Comparison of ENCODE assay signal across 22 cellular contexts in genomic region chr2:177579486-177580036, GRCh38.
DNase-seq lines count a peak whose midpoint lies in the region; FAIRE-seq and TF ChIP-seq lines count a peak whose summit lies in the region.
"Had no signal": no experiment of that assay in that cellular context is flagged by ENCODE, and none has a peak within 500 bp of the region (broad histone marks: within the 10 kb centered on the region; RNA-seq: fewer than 3 reads in every experiment).

No MANE protein-coding gene starts in this region.

- H3K4me1 ChIP-seq in small intestine (ENCODE audit: control insufficient read depth in 2 of 2, insufficient read depth in 1 of 2, low read depth in 1 of 2, low read length in 1 of 2): no peaks in the 10 kb centered on the region
- H3K4me1 ChIP-seq: BE2C, Peyer's patch, SJSA1 had no signal

- no peak overlapping the region for H3K27ac ChIP-seq in small intestine (ENCODE audit: low read depth in 1 of 2, low read length in 1 of 2)
- H3K27ac ChIP-seq: SJSA1 had no signal

- in situ Hi-C loops in GM13977 (cut with MboI; ENCODE audit: low pct_unique_long_range_greater_than_20kb, low sequenced_read_pairs, unreplicated experiment): no loop called here

- no peak for TF ChIP-seq CTCF in bronchial epithelial cell (IDR thresholded peaks at IDR 0.05; ENCODE audit: insufficient read depth, low read length, severe bottlenecking)
- no peak for TF ChIP-seq CTCF in GM13977 (IDR thresholded peaks at IDR 0.05; ENCODE audit: extremely low read depth, insufficient read depth, missing control alignments)

- FAIRE-seq in bronchial epithelial cell (lab: Jason Lieb, UNC) (no peak), small intestine (lab: Jason Lieb, UNC) (no peak)
- FAIRE-seq: A204.1, GM12878, H1 had no signal

- H3K9me3 Mint-ChIP-seq in immature natural killer cell: no peaks in the 10 kb centered on the region

- H3K4me3 ChIP-seq in bronchial epithelial cell (ENCODE audit: low read depth, low read length) (no peak overlapping the region), small intestine (ENCODE audit: low read depth in 1 of 2, low read length in 2 of 2) (no peak overlapping the region)
- H3K4me3 ChIP-seq: GM12878, Peyer's patch, SJSA1 had no signal

- no peaks in the 10 kb centered on the region for H3K4me1 Mint-ChIP-seq in immature natural killer cell

- no peak overlapping the region for H3K27ac Mint-ChIP-seq in immature natural killer cell

- H3K27me3 Mint-ChIP-seq in immature natural killer cell (ENCODE audit: low read depth in 3 of 3): peaks cover 0 to 8% (median 0%) of the 10 kb centered on the region in 3 donors

- H3K36me3 ChIP-seq in bronchial epithelial cell (ENCODE audit: control insufficient read depth, insufficient read depth, low read length) (no peaks in the 10 kb centered on the region), small intestine (ENCODE audit: control insufficient read depth in 2 of 2, insufficient read depth in 2 of 2, low read length in 2 of 2) (no peaks in the 10 kb centered on the region)
- H3K36me3 ChIP-seq: BE2C, Peyer's patch, SJSA1 had no signal

- H3K9me3 ChIP-seq in small intestine (ENCODE audit: control insufficient read depth, low read depth): no peaks in the 10 kb centered on the region
- H3K9me3 ChIP-seq: BE2C, Peyer's patch, SJSA1 had no signal

- 68 to 81% (median 79%) methylated on average over 3 of the region's 3 CpGs for WGBS in small intestine, 3 donors

- no peaks in the 10 kb centered on the region for H3K36me3 Mint-ChIP-seq in immature natural killer cell

- H3K27me3 ChIP-seq in bronchial epithelial cell (ENCODE audit: control insufficient read depth, insufficient read depth, low read length): no peaks in the 10 kb centered on the region
- no peaks in the 10 kb centered on the region for H3K27me3 ChIP-seq in small intestine (ENCODE audit: control insufficient read depth in 2 of 2, insufficient read depth in 2 of 2, low read length in 2 of 2)
- H3K27me3 ChIP-seq: BE2C, Peyer's patch, SJSA1 had no signal

- DNase-seq in AG20443 (ENCODE audit: low spot score) (peak; percentile 39), bronchial epithelial cell (ENCODE audit: low read depth) (peak; percentile 26), kidney tubule cell (ENCODE audit: low spot score) (peak; percentile 7), small intestine (peak; percentile 61), immature natural killer cell (no peak), GM13977 (ENCODE audit: low spot score) (no peak)
- DNase-seq in stimulated activated CD4-positive, alpha-beta T cell treated with anti-CD3 and anti-CD28 coated beads, Interleukin-4, amount 100 ng/mL, for 4 hours: no peak
- DNase-seq: BE2C, DMS 273 treated with DMSO at 0.1 percent for 48 hours, DND-41, Kasumi-1, NCI-H1694, NCI-H2081, NCI-H2171, NCI-H345, NCI-H524 treated with DMSO at 0.1 percent for 48 hours, NCI-H82, Peyer's patch had no signal

- H3K4me3 Mint-ChIP-seq in immature natural killer cell: no peak overlapping the region

Comparison
In these comparisons a context has a peak if more than half of its experiments do, and no peak if none do; other contexts are left out.
1. DNase-seq: peak in AG20443 (single experiment), bronchial epithelial cell (single experiment), kidney tubule cell (single experiment) and small intestine (single experiment); none in immature natural killer cell (0 of 3), stimulated activated CD4-positive, alpha-beta T cell treated with anti-CD3 and anti-CD28 coated beads, Interleukin-4, amount 100 ng/mL, for 4 hours (0 of 2) and GM13977 (single experiment).